ENCODE assay signal across 9 cellular contexts in the genomic region with DNA sequence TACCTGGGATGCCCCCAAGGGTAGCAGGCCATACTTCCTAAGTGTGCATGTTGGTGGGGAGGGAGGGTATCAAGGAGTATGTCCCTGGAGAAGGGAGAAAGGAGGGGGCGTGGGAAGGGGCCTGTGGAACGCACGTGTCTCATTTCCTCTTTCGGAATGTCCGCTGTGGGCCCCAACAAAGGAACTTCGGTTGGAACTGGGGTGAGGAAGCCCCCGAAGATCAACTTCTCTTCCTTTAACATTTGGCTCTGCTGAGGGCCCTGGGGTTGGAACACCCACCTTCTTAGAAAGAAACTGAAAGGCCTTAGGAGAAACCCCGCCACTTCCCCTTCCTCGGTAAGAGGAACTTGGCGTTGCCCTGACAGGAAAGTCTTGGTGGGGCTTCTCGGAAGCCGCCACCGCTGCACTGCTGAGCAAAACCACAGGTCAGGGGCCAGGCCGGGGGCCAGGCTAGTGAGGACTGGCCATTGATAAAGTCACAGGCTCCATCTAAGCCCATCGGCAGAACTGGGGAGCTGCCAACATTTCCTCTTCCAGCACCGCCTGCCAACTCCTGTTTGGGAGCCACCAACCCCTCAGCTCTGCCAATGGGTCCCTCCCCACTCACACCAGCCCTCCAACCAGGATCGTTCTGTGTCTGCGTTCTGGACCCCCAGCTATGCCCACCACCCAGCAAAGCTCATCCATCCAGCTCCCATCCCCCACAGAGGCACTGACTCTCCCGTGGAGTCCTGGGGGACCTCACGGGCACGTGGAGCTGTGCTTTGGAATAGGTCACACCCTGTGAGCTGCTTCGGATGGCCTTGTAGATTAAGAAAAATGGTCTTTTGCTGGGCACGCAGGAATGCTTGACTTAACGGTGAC. TPM values are rescaled to one million over a fixed set of nuclear protein-coding genes. Genes with fewer than 3 reads are reported as not detected.
A peak's percentile ranks its signal among the peaks of the same experiment; 100 is the strongest.
DNase-seq lines count a peak whose midpoint lies in the region; ATAC-seq, FAIRE-seq and TF ChIP-seq lines count a peak whose summit lies in the region.
"Had no signal": no experiment of that assay in that cellular context is flagged by ENCODE, and none has a peak within 500 bp of the region (broad histone marks: within the 10 kb centered on the region; RNA-seq: fewer than 3 reads in every experiment).

No MANE protein-coding gene starts in this region.

- peaks cover 33% of the 10 kb centered on the region for H3K4me1 ChIP-seq in Loucy (ENCODE audit: insufficient read depth, low read length, poor library complexity, severe bottlenecking)

- DNase-seq in GM12891 (ENCODE audit: insufficient read length, low spot score) (peak; percentile 71), left ventricle myocardium superior (peak; percentile 79), cortex of kidney (lab: John Stamatoyannopoulos, UW) (no peak), GM03348 (ENCODE audit: low spot score) (no peak), NCI-H69 (lab: John Stamatoyannopoulos, UW) (no peak)
- DNase-seq in activated CD8-positive, alpha-beta memory T cell treated with anti-CD3 and anti-CD28 coated beads, Interleukin-2, amount 50 U/mL, for 48 hours = peak; percentile 82
- DNase-seq in stimulated activated CD8-positive, alpha-beta memory T cell treated with anti-CD3 and anti-CD28 coated beads, Interleukin-12 subunit alpha, Interleukin-12 subunit beta, amount 100 ng/mL, for 24 hours (ENCODE audit: extremely low read depth) = peak; percentile 36

- intact Hi-C loops in left ventricle myocardium superior (cut with micrococcal nuclease) = no loop called here

- no peaks in the 10 kb centered on the region for H3F3A ChIP-seq in Loucy (ENCODE audit: low read depth)

- no peaks in the 10 kb centered on the region for H3K36me3 ChIP-seq in Loucy (ENCODE audit: insufficient read depth, low read length)

- no peak overlapping the region for H3K4me3 ChIP-seq in Loucy (ENCODE audit: low read length, poor library complexity, severe bottlenecking)

- no peak overlapping the region for H2AFZ ChIP-seq in Loucy (ENCODE audit: low read length)

- TF ChIP-seq CTCF in Loucy (conservative IDR thresholded peaks at IDR 0.05; ENCODE audit: low read length) = no peak

- H3K9ac ChIP-seq in Loucy (ENCODE audit: low read depth, low read length, poor library complexity, severe bottlenecking) = no peak overlapping the region

- H3K9me2 ChIP-seq in Loucy (replicated peaks; ENCODE audit: low read depth, low read length) = no peaks in the 10 kb centered on the region

- ATAC-seq in left ventricle myocardium superior = peak; percentile 57

- H3K79me2 ChIP-seq in Loucy (ENCODE audit: insufficient read depth, low read length) = no peaks in the 10 kb centered on the region

- FAIRE-seq in GM12891 (lab: Jason Lieb, UNC) = no peak
- FAIRE-seq: bronchial epithelial cell had no signal

- H3K4me2 ChIP-seq in Loucy (ENCODE audit: low read depth, low read length, poor library complexity, severe bottlenecking) = peak overlapping the region; percentile 1

- H3K27me3 ChIP-seq in Loucy (ENCODE audit: insufficient read depth, low read length, poor library complexity, severe bottlenecking) = no peaks in the 10 kb centered on the region

- no peaks in the 10 kb centered on the region for H4K20me1 ChIP-seq in Loucy (ENCODE audit: insufficient read depth, low read length, poor library complexity, severe bottlenecking)

- H3K9me3 ChIP-seq in Loucy (ENCODE audit: insufficient read depth, low read depth, low read length) = no peaks in the 10 kb centered on the region

- TF ChIP-seq POLR2A in GM12891 (IDR thresholded peaks at IDR 0.05; ENCODE audit: low read depth, low read length) = no peak

TF ChIP-seq in GM12891, 5 proteins besides CTCF, POLR2A, EP300 and RAD21:
- TF ChIP-seq SPI1 (IDR thresholded peaks at IDR 0.05; ENCODE audit: low read depth, low read length) = peak; percentile 89
- TF ChIP-seq POLR2AphosphoS5 (IDR thresholded peaks at IDR 0.05; ENCODE audit: low read depth, low read length) = no peak
- TF ChIP-seq POU2F2 (IDR thresholded peaks at IDR 0.05; ENCODE audit: low read depth, low read length) = peak; percentile 26; the same call in 1 of the 2 replicates

RNA-seq across cellular contexts. Expression of gene FGD2, which starts 44.8 kb away (rescaled TPM):
- 6.1 TPM for polyA plus RNA-seq in GM12891 (2012; ENCODE audit: low read depth, missing spikeins)
- total RNA-seq in left ventricle myocardium superior = 8.0 TPM

Comparison
In these comparisons a context has a peak if more than half of its experiments do, and no peak if none do; other contexts are left out.
1. DNase-seq: peak in GM12891 (single experiment), activated CD8-positive, alpha-beta memory T cell treated with anti-CD3 and anti-CD28 coated beads, Interleukin-2, amount 50 U/mL, for 48 hours (single experiment), left ventricle myocardium superior (single experiment) and stimulated activated CD8-positive, alpha-beta memory T cell treated with anti-CD3 and anti-CD28 coated beads, Interleukin-12 subunit alpha, Interleukin-12 subunit beta, amount 100 ng/mL, for 24 hours (single experiment); none in cortex of kidney (single experiment), GM03348 (single experiment) and NCI-H69 (single experiment).